Comparison of ENCODE assay signal across 23 cellular contexts in the genomic region with DNA sequence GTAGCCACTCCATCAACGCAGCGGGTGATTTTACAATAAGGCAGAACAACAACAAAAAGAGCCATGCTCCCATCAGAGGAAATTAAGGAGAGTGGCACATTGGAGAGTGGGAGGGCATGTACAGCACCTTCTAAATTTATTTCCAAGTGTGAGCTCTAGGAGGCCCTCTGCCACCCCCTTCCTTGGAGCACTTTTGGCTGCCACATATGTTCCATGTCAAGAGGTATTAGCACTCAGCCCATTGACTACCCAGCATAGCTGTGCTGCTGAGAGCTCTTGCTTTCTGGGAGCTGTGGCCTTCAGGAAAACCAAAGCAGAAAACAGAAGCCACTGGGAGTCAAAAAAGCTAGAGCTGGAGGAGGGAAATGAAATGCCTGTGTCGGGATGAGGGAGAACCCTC.
"Had no signal": no experiment of that assay in that cellular context is flagged by ENCODE, and none has a peak within 500 bp of the region (broad histone marks: within the 10 kb centered on the region; RNA-seq: fewer than 3 reads in every experiment).

No MANE protein-coding gene starts in this region.

- H3K27ac Mint-ChIP-seq: activated CD4-positive, alpha-beta memory T cell treated with anti-CD3 and anti-CD28 coated beads for 36 hours; activated CD4-positive, alpha-beta T cell treated with anti-CD3 and anti-CD28 coated beads, Interleukin-2, amount 10 ng/mL, durations not matched to agents 7 days and 5 days; activated naive CD4-positive, alpha-beta T cell treated with anti-CD3 and anti-CD28 coated beads, Interleukin-2, amount 50 U/mL, for 72 hours; activated naive CD8-positive, alpha-beta T cell treated with anti-CD3 and anti-CD28 coated beads, Interleukin-2, amount 50 U/mL, for 24 hours; T-helper 17 cell had no signal

- H3K9me3 ChIP-seq: ascending aorta, body of pancreas had no signal

- H3K4me3 ChIP-seq: ascending aorta, body of pancreas had no signal

- H3K9me3 Mint-ChIP-seq: activated CD4-positive, alpha-beta memory T cell treated with anti-CD3 and anti-CD28 coated beads for 36 hours; activated CD4-positive, alpha-beta T cell treated with anti-CD3 and anti-CD28 coated beads, Interleukin-2, amount 10 ng/mL, durations not matched to agents 7 days and 5 days; activated naive CD4-positive, alpha-beta T cell treated with anti-CD3 and anti-CD28 coated beads, Interleukin-2, amount 50 U/mL, for 72 hours; activated naive CD8-positive, alpha-beta T cell treated with anti-CD3 and anti-CD28 coated beads, Interleukin-2, amount 50 U/mL, for 24 hours had no signal

- H3K27me3 Mint-ChIP-seq: activated CD4-positive, alpha-beta T cell treated with anti-CD3 and anti-CD28 coated beads, Interleukin-2, amount 10 ng/mL, durations not matched to agents 7 days and 5 days had no signal

- DNase-seq: activated CD4-positive, alpha-beta memory T cell treated with anti-CD3 and anti-CD28 coated beads for 36 hours; activated CD4-positive, alpha-beta T cell treated with anti-CD3 and anti-CD28 coated beads, Interleukin-2, amount 10 ng/mL, durations not matched to agents 7 days and 5 days; activated CD4-positive, CD25-positive, alpha-beta regulatory T cell; activated CD8-positive, alpha-beta memory T cell treated with anti-CD3 and anti-CD28 coated beads for 24 hours; activated effector memory CD4-positive, alpha-beta T cell treated with anti-CD3 and anti-CD28 coated beads, Interleukin-2, amount 50 U/mL, for 16 hours; activated naive CD4-positive, alpha-beta T cell treated with Interleukin-2 at 50 U/mL for 16 hours; activated naive CD8-positive, alpha-beta T cell treated with anti-CD3 and anti-CD28 coated beads, Interleukin-2, amount 50 U/mL, for 24 hours; activated T-cell treated with anti-CD3 and anti-CD28 coated beads, Interleukin-2, amount 50 U/mL, for 4 hours; amniotic stem cell; body of pancreas; MM.1S; NCI-H1105 treated with DMSO at 0.1 percent for 48 hours; NCI-H1436 treated with DMSO at 0.1 percent for 48 hours; NCI-H187; NCI-H2081; NCI-H446 treated with DMSO at 0.1 percent for 48 hours; NCI-H526 treated with DMSO at 0.1 percent for 48 hours; PC-3; SIG-M5; T-helper 17 cell; T-helper 9 cell had no signal

- H3K4me1 ChIP-seq: ascending aorta, body of pancreas had no signal

- ATAC-seq: activated naive CD4-positive, alpha-beta T cell treated with anti-CD3 and anti-CD28 coated beads, Interleukin-2, amount 50 U/mL, for 72 hours; activated naive CD8-positive, alpha-beta T cell treated with anti-CD3 and anti-CD28 coated beads, Interleukin-2, amount 50 U/mL, for 24 hours; activated T-cell treated with anti-CD3 and anti-CD28 coated beads, Interleukin-2, amount 50 U/mL, for 4 hours; body of pancreas; PC-3; T-helper 17 cell had no signal

- H3K36me3 Mint-ChIP-seq: activated CD4-positive, alpha-beta memory T cell treated with anti-CD3 and anti-CD28 coated beads for 36 hours had no signal

- H3K27ac ChIP-seq: ascending aorta, body of pancreas had no signal

- H3K27me3 ChIP-seq: ascending aorta, body of pancreas had no signal

- H3K4me3 Mint-ChIP-seq: activated CD4-positive, alpha-beta memory T cell treated with anti-CD3 and anti-CD28 coated beads for 36 hours; activated CD4-positive, alpha-beta T cell treated with anti-CD3 and anti-CD28 coated beads, Interleukin-2, amount 10 ng/mL, durations not matched to agents 7 days and 5 days; activated naive CD8-positive, alpha-beta T cell treated with anti-CD3 and anti-CD28 coated beads, Interleukin-2, amount 50 U/mL, for 24 hours; activated T-cell treated with anti-CD3 and anti-CD28 coated beads, Interleukin-2, amount 50 U/mL, for 4 hours; T-helper 17 cell had no signal

- H3K4me1 Mint-ChIP-seq: activated CD4-positive, alpha-beta T cell treated with anti-CD3 and anti-CD28 coated beads, Interleukin-2, amount 10 ng/mL, durations not matched to agents 7 days and 5 days; activated naive CD8-positive, alpha-beta T cell treated with anti-CD3 and anti-CD28 coated beads, Interleukin-2, amount 50 U/mL, for 24 hours; T-helper 17 cell had no signal
